ENCODE assay signal across 1 cellular context in genomic region chr10:5549462-5550249, GRCh38.
TF ChIP-seq lines count a peak whose summit lies in the region.

No MANE protein-coding gene starts in this region.

TF ChIP-seq in H1, 55 proteins besides CTCF, POLR2A, EP300 and RAD21 (continued from another document):
- TF ChIP-seq ATF2 (IDR thresholded peaks at IDR 0.05; ENCODE audit: low read length) = no peak
